Comparison of ENCODE assay signal across 9 cellular contexts in genomic region chr7:30984359-30985107, GRCh38. TPM values are rescaled to one million over a fixed set of nuclear protein-coding genes. Genes with fewer than 3 reads are reported as not detected.
DNase-seq lines count a peak whose midpoint lies in the region; ATAC-seq and TF ChIP-seq lines count a peak whose summit lies in the region.
"Had no signal": no experiment of that assay in that cellular context is flagged by ENCODE, and none has a peak within 500 bp of the region (broad histone marks: within the 10 kb centered on the region; RNA-seq: fewer than 3 reads in every experiment).

No MANE protein-coding gene starts in this region.

- H3K4ac ChIP-seq in trophoblast cell (ENCODE audit: low read depth, low read length) = no peak overlapping the region

- no peak overlapping the region for H2BK120ac ChIP-seq in trophoblast cell (ENCODE audit: insufficient read depth, low read length, poor library complexity)

- intact Hi-C loops in A673 (cut with micrococcal nuclease; ENCODE audit: unreplicated experiment) = loop anchor here (5.0 kb wide), 2 partner anchors 648 to 753 kb away; no protein-coding TSS in a partner anchor
- intact Hi-C loops in thyroid gland (cut with DNase I) = loop anchor here (5.0 kb wide), 1 partner anchor 138 kb away; no protein-coding TSS in a partner anchor
- intact Hi-C loops in OCI-LY7 (cut with micrococcal nuclease; ENCODE audit: unreplicated experiment) = no loop called here

- H4K12ac ChIP-seq in trophoblast cell (ENCODE audit: low read depth, low read length) = no peak overlapping the region

- H2AFZ ChIP-seq in SK-N-SH (ENCODE audit: low read depth) (no peak overlapping the region), trophoblast cell (ENCODE audit: insufficient read depth, low read length, poor library complexity) (no peak overlapping the region), OCI-LY7 (ENCODE audit: low read length) (no peak overlapping the region)

- CTCF ChIA-PET in A673 (lab: Charles Lee) = interaction anchor here (0.6 to 3.5 kb wide), 8 partner anchors 13 to 150 kb away, joined by 3 to 138 read pairs (median 6); no protein-coding TSS in a partner anchor
- CTCF ChIA-PET in activated CD8-positive, alpha-beta T cell treated with anti-CD3 and anti-CD28 coated beads, Interleukin-2, amount 10 ng/mL, durations not matched to agents 7 days and 5 days (lab: Charles Lee) = interaction anchor here (1.1 to 7.0 kb wide), 15 partner anchors 10 to 187 kb away, joined by 3 to 265 read pairs (median 5); no protein-coding TSS in a partner anchor
- CTCF ChIA-PET in SK-N-SH (lab: Yijun Ruan, JAX) = interaction anchor here (0.8 to 31.8 kb wide), 48 partner anchors 10 to 244 kb away, joined by 3 to 1191 read pairs (median 8); partner anchors contain the start of genes ADCYAP1R1 and GHRHR
- CTCF ChIA-PET in OCI-LY7 (lab: Charles Lee; ENCODE audit: unreplicated experiment) = interaction anchor here (0.9 to 2.9 kb wide), 4 partner anchors 14 to 138 kb away, joined by 3 to 31 read pairs (median 6); no protein-coding TSS in a partner anchor

- no peaks in the 10 kb centered on the region for H3K79me1 ChIP-seq in trophoblast cell (ENCODE audit: low read length)

- H3K27me3 ChIP-seq in A673 (replicated peaks; ENCODE audit: insufficient read depth, low read depth, low read length, poor library complexity) (no peaks in the 10 kb centered on the region), H7 (ENCODE audit: control insufficient read depth, insufficient read depth, low read length) (peaks cover 4% of the 10 kb centered on the region), iPS-15b (ENCODE audit: control insufficient read depth, insufficient read depth, low read length) (no peaks in the 10 kb centered on the region), SK-N-SH (ENCODE audit: insufficient read depth) (peaks cover 8% of the 10 kb centered on the region; the same call in 1 of the 2 replicates), thyroid gland (no peaks in the 10 kb centered on the region), trophoblast cell (ENCODE audit: insufficient read depth, low read length) (no peaks in the 10 kb centered on the region)

- H3K14ac ChIP-seq in trophoblast cell (ENCODE audit: low read length) = no peak overlapping the region

- H4K8ac ChIP-seq in trophoblast cell (ENCODE audit: low read depth, low read length) = no peak overlapping the region

- no peaks in the 10 kb centered on the region for H4K20me1 ChIP-seq in SK-N-SH (ENCODE audit: insufficient read depth)
- no peaks in the 10 kb centered on the region for H4K20me1 ChIP-seq in OCI-LY7 (ENCODE audit: insufficient read depth, low read length)

- no peak for ATAC-seq in activated CD8-positive, alpha-beta T cell treated with anti-CD3 and anti-CD28 coated beads, Interleukin-2, amount 10 ng/mL, durations not matched to agents 7 days and 5 days

- no peak overlapping the region for H2BK5ac ChIP-seq in trophoblast cell (ENCODE audit: low read depth, low read length, poor library complexity)

- no peak overlapping the region for H2BK12ac ChIP-seq in trophoblast cell (ENCODE audit: low read length)

- no peak for TF ChIP-seq POLR2A in thyroid gland (IDR thresholded peaks at IDR 0.05)

- no peaks in the 10 kb centered on the region for H3K9me3 Mint-ChIP-seq in activated CD8-positive, alpha-beta T cell treated with anti-CD3 and anti-CD28 coated beads, Interleukin-2, amount 10 ng/mL, durations not matched to agents 7 days and 5 days (ENCODE audit: insufficient read depth)

- no peak for TF ChIP-seq RAD21 in SK-N-SH (IDR thresholded peaks at IDR 0.05; ENCODE audit: low read length)

- H3K27ac ChIP-seq in A673 (ENCODE audit: low read depth, low read length, poor library complexity, severe bottlenecking) (no peak overlapping the region), SK-N-SH (ENCODE audit: low read depth in 2 of 2, low read length in 1 of 2) (no peak overlapping the region), thyroid gland (no peak overlapping the region), trophoblast cell (ENCODE audit: low read depth, low read length) (no peak overlapping the region), OCI-LY7 (ENCODE audit: low read depth, low read length, poor library complexity, severe bottlenecking) (no peak overlapping the region)

- DNase-seq in A673 (ENCODE audit: low spot score) = peak; percentile 39
- DNase-seq in H7 = peak; percentile 84
- DNase-seq in activated CD8-positive, alpha-beta T cell treated with anti-CD3 and anti-CD28 coated beads, Interleukin-2, amount 10 ng/mL, durations not matched to agents 7 days and 5 days = peak; percentile 23
- DNase-seq in SK-N-SH = no peak
- DNase-seq in thyroid gland = no peak
- no peak for DNase-seq in trophoblast cell
- DNase-seq in OCI-LY7 (ENCODE audit: low spot score) = no peak

- H3K4me1 ChIP-seq in A673 (ENCODE audit: insufficient read depth, low read length, poor library complexity, severe bottlenecking) (no peaks in the 10 kb centered on the region), iPS-15b (ENCODE audit: control insufficient read depth, insufficient read depth, low read length) (peaks cover 15% of the 10 kb centered on the region), SK-N-SH (ENCODE audit: control insufficient read depth in 1 of 2, insufficient read depth in 2 of 2, low read depth in 1 of 2, low read length in 1 of 2) (peaks cover 0 to 11% of the 10 kb centered on the region in 2 experiments; a peak in 1 of 4 replicates), thyroid gland (peaks cover 0 to 23% of the 10 kb centered on the region in 2 donors), trophoblast cell (ENCODE audit: control insufficient read depth in 1 of 2, insufficient read depth in 2 of 2, low read length in 2 of 2) (peaks cover 8 to 10% of the 10 kb centered on the region in 2 experiments), OCI-LY7 (ENCODE audit: insufficient read depth, low read length, poor library complexity, severe bottlenecking) (peaks cover 8% of the 10 kb centered on the region)

- H3K9me2 ChIP-seq in SK-N-SH (no peaks in the 10 kb centered on the region), OCI-LY7 (ENCODE audit: insufficient read depth, low read length) (no peaks in the 10 kb centered on the region)

- no peak overlapping the region for H4K91ac ChIP-seq in trophoblast cell (ENCODE audit: low read depth, low read length)

- no peak overlapping the region for H2AK5ac ChIP-seq in trophoblast cell (ENCODE audit: low read length)

- H3K9ac ChIP-seq in iPS-15b (ENCODE audit: low read depth, low read length) = no peak overlapping the region
- H3K9ac ChIP-seq in SK-N-SH = no peak overlapping the region
- H3K9ac ChIP-seq in trophoblast cell (ENCODE audit: low read length) = no peak overlapping the region

- H3K4me3 ChIP-seq in A673 (ENCODE audit: low read depth, low read length, poor library complexity, severe bottlenecking) (no peak overlapping the region), H7 (ENCODE audit: insufficient read depth, low read depth, low read length) (peak overlapping the region; percentile 28), iPS-15b (ENCODE audit: low read depth, low read length) (peak overlapping the region; percentile 40), SK-N-SH (ENCODE audit: low read depth in 2 of 2, low read length in 1 of 2) (no peak overlapping the region), thyroid gland (replicated peaks in 1 of 3) (no peak overlapping the region), trophoblast cell (ENCODE audit: low read depth, low read length) (no peak overlapping the region), OCI-LY7 (ENCODE audit: low read depth, low read length, poor library complexity, severe bottlenecking) (no peak overlapping the region)

- H3K18ac ChIP-seq in trophoblast cell (ENCODE audit: low read length) = no peak overlapping the region

- 82% methylated on average over 13 of the region's 13 CpGs for WGBS in SK-N-SH (ENCODE audit: low lambda C conversion rate)
- 51 to 64% methylated on average over 13 of the region's 13 CpGs for WGBS in thyroid gland, 2 donors
- WGBS in trophoblast cell (ENCODE audit: extremely low coverage, insufficient coverage, insufficient read length) = no CpG with 5 or more reads among the region's 13 CpGs

- no peaks in the 10 kb centered on the region for H3F3A ChIP-seq in SK-N-SH (replicated peaks; ENCODE audit: insufficient read depth)

- no peak overlapping the region for H3K23ac ChIP-seq in trophoblast cell (ENCODE audit: low read length)

- POLR2A ChIA-PET in A673 (lab: Charles Lee; ENCODE audit: low non-redundant PET) (no interaction called here), SK-N-SH (lab: Yijun Ruan, JAX) (interaction anchor here (1.0 to 4.4 kb wide), 3 partner anchors 59 to 137 kb away, joined by 5 to 35 read pairs (median 5); no protein-coding TSS in a partner anchor), OCI-LY7 (lab: Charles Lee) (interaction anchor here (0.6 to 1.1 kb wide), 2 partner anchors 22 to 277 kb away, joined by 3 read pairs; no protein-coding TSS in a partner anchor)
- POLR2A ChIA-PET in activated CD8-positive, alpha-beta T cell treated with anti-CD3 and anti-CD28 coated beads, Interleukin-2, amount 10 ng/mL, durations not matched to agents 7 days and 5 days (lab: Charles Lee) = interaction anchor here (0.9 kb wide), 1 partner anchor 147 kb away, joined by 3 read pairs; no protein-coding TSS in a partner anchor

- H3K79me2 ChIP-seq in SK-N-SH (ENCODE audit: insufficient read depth) (no peaks in the 10 kb centered on the region), trophoblast cell (ENCODE audit: control insufficient read depth, insufficient read depth, low read length, poor library complexity) (no peaks in the 10 kb centered on the region), OCI-LY7 (ENCODE audit: insufficient read depth, low read depth, low read length) (no peaks in the 10 kb centered on the region)

- H3K36me3 ChIP-seq in A673 (ENCODE audit: insufficient read depth, low read length, poor library complexity, severe bottlenecking) = no peaks in the 10 kb centered on the region
- H3K36me3 ChIP-seq in H7 (replicated peaks; ENCODE audit: control insufficient read depth, insufficient read depth, low read length) = no peaks in the 10 kb centered on the region
- no peaks in the 10 kb centered on the region for H3K36me3 ChIP-seq in iPS-15b (ENCODE audit: control insufficient read depth, insufficient read depth, low read length)
- no peaks in the 10 kb centered on the region for H3K36me3 ChIP-seq in SK-N-SH (replicated peaks in 1 of 2; ENCODE audit: control insufficient read depth in 1 of 2, insufficient read depth in 2 of 2, low read length in 1 of 2)
- H3K36me3 ChIP-seq in thyroid gland = no peaks in the 10 kb centered on the region
- no peaks in the 10 kb centered on the region for H3K36me3 ChIP-seq in trophoblast cell (ENCODE audit: control insufficient read depth in 1 of 2, insufficient read depth in 2 of 2, low read length in 2 of 2)
- H3K36me3 ChIP-seq in OCI-LY7 (ENCODE audit: insufficient read depth, low read length) = no peaks in the 10 kb centered on the region

- H3K4me1 Mint-ChIP-seq in activated CD8-positive, alpha-beta T cell treated with anti-CD3 and anti-CD28 coated beads, Interleukin-2, amount 10 ng/mL, durations not matched to agents 7 days and 5 days (ENCODE audit: low read depth) = peaks cover 15% of the 10 kb centered on the region

- no peak overlapping the region for H3K27ac Mint-ChIP-seq in activated CD8-positive, alpha-beta T cell treated with anti-CD3 and anti-CD28 coated beads, Interleukin-2, amount 10 ng/mL, durations not matched to agents 7 days and 5 days
- H3K27ac Mint-ChIP-seq: CD8-positive, alpha-beta memory T cell had no signal

- no peak for TF ChIP-seq EP300 in SK-N-SH (IDR thresholded peaks at IDR 0.05; ENCODE audit: borderline replicate concordance in 1 of 2, low read depth in 1 of 2, low read length in 1 of 2)

- H3K9me3 ChIP-seq in A673 (ENCODE audit: low read depth, low read length, poor library complexity, severe bottlenecking) (no peaks in the 10 kb centered on the region), iPS-15b (ENCODE audit: control insufficient read depth, insufficient read depth, low read length) (no peaks in the 10 kb centered on the region), SK-N-SH (no peaks in the 10 kb centered on the region), thyroid gland (no peaks in the 10 kb centered on the region), trophoblast cell (ENCODE audit: insufficient read depth, low read depth, low read length) (no peaks in the 10 kb centered on the region), OCI-LY7 (ENCODE audit: low read length) (no peaks in the 10 kb centered on the region)

- TF ChIP-seq CTCF in A673 (conservative IDR thresholded peaks at IDR 0.05; ENCODE audit: low read depth, low read length) (no peak), SK-N-SH (IDR thresholded peaks at IDR 0.05) (no peak), thyroid gland (IDR thresholded peaks at IDR 0.05) (no peak), OCI-LY7 (conservative IDR thresholded peaks at IDR 0.05; ENCODE audit: low read length) (no peak)

- H3K4me2 ChIP-seq in SK-N-SH (no peak overlapping the region), trophoblast cell (ENCODE audit: low read length) (no peak overlapping the region), OCI-LY7 (ENCODE audit: low read length) (no peak overlapping the region)

- no peaks in the 10 kb centered on the region for H3K36me3 Mint-ChIP-seq in activated CD8-positive, alpha-beta T cell treated with anti-CD3 and anti-CD28 coated beads, Interleukin-2, amount 10 ng/mL, durations not matched to agents 7 days and 5 days (ENCODE audit: low read depth)
- H3K36me3 Mint-ChIP-seq: CD8-positive, alpha-beta memory T cell had no signal

- BruUV-seq in A673 (replicated peaks; lab: Mats Ljungman, UMichigan) (no TSS peak), OCI-LY7 (replicated peaks; lab: Mats Ljungman, UMichigan) (no TSS peak)

- peaks cover 30% of the 10 kb centered on the region for H3K27me3 Mint-ChIP-seq in activated CD8-positive, alpha-beta T cell treated with anti-CD3 and anti-CD28 coated beads, Interleukin-2, amount 10 ng/mL, durations not matched to agents 7 days and 5 days (ENCODE audit: low read depth)

- H3K4me3 Mint-ChIP-seq in activated CD8-positive, alpha-beta T cell treated with anti-CD3 and anti-CD28 coated beads, Interleukin-2, amount 10 ng/mL, durations not matched to agents 7 days and 5 days = no peak overlapping the region

RNA-seq across cellular contexts. Expression of gene GHRHR, which starts 20.8 kb away (rescaled TPM):
- total RNA-seq in A673 (2021) = not detected in 2 replicates
- 1.9 and 2.7 TPM in 2 replicates for total RNA-seq in H7 (2014; rRNA removed; shearing (Covaris generic))
- not detected for total RNA-seq in activated CD8-positive, alpha-beta T cell treated with anti-CD3 and anti-CD28 coated beads, Interleukin-2, amount 10 ng/mL, durations not matched to agents 7 days and 5 days
- not detected in 2 replicates for polyA plus RNA-seq in SK-N-SH (2012; rRNA removed)
- not detected in 2 replicates for polyA plus RNA-seq in SK-N-SH (2012; cell fraction: cytosol; rRNA removed)
- polyA plus RNA-seq in SK-N-SH (2012; cell fraction: nucleus; rRNA removed) = not detected in 2 replicates
- under 1 TPM in 1 of 4 donors, not detected in 3; 0.54 TPM for total RNA-seq in thyroid gland
- 0.31 and 0.79 TPM in 2 replicates for polyA plus RNA-seq in trophoblast cell (2013)
- total RNA-seq in OCI-LY7 (2014; rRNA removed; shearing (Covaris generic)) = not detected in 2 replicates
- total RNA-seq in OCI-LY7 (2022) = not detected in 2 replicates
- total RNA-seq: CD8-positive, alpha-beta memory T cell had no signal
- polyA plus RNA-seq: CD8-positive, alpha-beta memory T cell had no signal

Comparison
In these comparisons a context has a peak if more than half of its experiments do, and no peak if none do; other contexts are left out.
1. DNase-seq: peak in A673 (single experiment), H7 (single experiment) and activated CD8-positive, alpha-beta T cell treated with anti-CD3 and anti-CD28 coated beads, Interleukin-2, amount 10 ng/mL, durations not matched to agents 7 days and 5 days (single experiment); none in SK-N-SH (single experiment), thyroid gland (0 of 2), trophoblast cell (0 of 2) and OCI-LY7 (single experiment).
2. H3K4me3 ChIP-seq: peak in H7 (single experiment) and iPS-15b (single experiment); none in A673 (single experiment), SK-N-SH (0 of 2), thyroid gland (0 of 3), trophoblast cell (single experiment) and OCI-LY7 (single experiment).